Comparison of ENCODE assay signal across 8 cellular contexts in genomic region chr9:128249914-128250838, GRCh38. TPM values are rescaled to one million over a fixed set of nuclear protein-coding genes. Genes with fewer than 3 reads are reported as not detected.
DNase-seq lines count a peak whose midpoint lies in the region; FAIRE-seq and TF ChIP-seq lines count a peak whose summit lies in the region.

No MANE protein-coding gene starts in this region.

- peaks cover 23% of the 10 kb centered on the region for H3K36me3 Mint-ChIP-seq in HFFc6 (ENCODE audit: low read depth)

- peaks cover 4% of the 10 kb centered on the region for H3K4me1 ChIP-seq in ectodermal cell (ENCODE audit: control insufficient read depth, insufficient read depth, low read length)

- H3K4me3 Mint-ChIP-seq in HFFc6: no peak overlapping the region

- H3K9me3 ChIP-seq in ectodermal cell (ENCODE audit: control insufficient read depth, low read length): no peaks in the 10 kb centered on the region

- no peaks in the 10 kb centered on the region for H3K9me3 Mint-ChIP-seq in HFFc6

- no peaks in the 10 kb centered on the region for H3K27me3 ChIP-seq in ectodermal cell (ENCODE audit: control insufficient read depth, insufficient read depth, low read length, poor library complexity, severe bottlenecking)

- no peak overlapping the region for H3K27ac Mint-ChIP-seq in HFFc6

- peaks cover 3% of the 10 kb centered on the region for H3K36me3 ChIP-seq in ectodermal cell (ENCODE audit: control insufficient read depth, insufficient read depth, low read length)

- DNase-seq in GM12891 (ENCODE audit: insufficient read length, low spot score) (peak; percentile 94), HFFc6 (peak; percentile 45), NCI-H2029 (lab: John Stamatoyannopoulos, UW) (peak; percentile 75), lung microvascular endothelial cell (ENCODE audit: low read depth in 2 of 2) (peak; percentile 85 to 92), GOT3 (lab: John Stamatoyannopoulos, UW) (no peak)
- peak; percentile 95 to 98 for DNase-seq in activated CD8-positive, alpha-beta memory T cell treated with anti-CD3 and anti-CD28 coated beads for 1 hour (ENCODE audit: extremely low read depth in 1 of 2, low read depth in 1 of 2)
- DNase-seq in stimulated activated CD8-positive, alpha-beta memory T cell treated with anti-CD3 and anti-CD28 coated beads, Interleukin-15, amount 100 ng/mL, for 48 hours (ENCODE audit: low read depth in 2 of 2): peak; percentile 93 to 94

- peaks cover 5% of the 10 kb centered on the region for H3K27me3 Mint-ChIP-seq in HFFc6 (ENCODE audit: insufficient read depth)

- FAIRE-seq in GM12891 (lab: Jason Lieb, UNC): peak; percentile 60

- H3K4me3 ChIP-seq in ectodermal cell (ENCODE audit: insufficient read depth, low read depth, low read length): peak overlapping the region; percentile 20

- no peak for TF ChIP-seq CTCF in HFFc6 (IDR thresholded peaks at IDR 0.05)

- 75 to 77% methylated on average over 81 of the region's 81 CpGs for WGBS in ectodermal cell, 2 experiments

- peaks cover 28% of the 10 kb centered on the region for H3K4me1 Mint-ChIP-seq in HFFc6 (ENCODE audit: low read depth)

- no peak for TF ChIP-seq POLR2A in GM12891 (IDR thresholded peaks at IDR 0.05; ENCODE audit: low read depth, low read length)

- H3K27ac ChIP-seq in ectodermal cell (ENCODE audit: insufficient read depth, low read depth, low read length, poor library complexity, severe bottlenecking): no peak overlapping the region

TF ChIP-seq in GM12891, 5 proteins besides CTCF, POLR2A, EP300 and RAD21:
- no peak for TF ChIP-seq PAX5 (IDR thresholded peaks at IDR 0.05; ENCODE audit: insufficient read depth, low read length, severe bottlenecking)
- no peak for TF ChIP-seq TAF1 (IDR thresholded peaks at IDR 0.05; ENCODE audit: low read depth, low read length)
- TF ChIP-seq POLR2AphosphoS5 (IDR thresholded peaks at IDR 0.05; ENCODE audit: low read depth, low read length): no peak
- no peak for TF ChIP-seq POU2F2 (IDR thresholded peaks at IDR 0.05; ENCODE audit: low read depth, low read length)
- TF ChIP-seq SPI1 (IDR thresholded peaks at IDR 0.05; ENCODE audit: low read depth, low read length): no peak

RNA-seq across cellular contexts. Expression of gene GOLGA2, which starts 25.6 kb away (rescaled TPM):
- 23.1 TPM for polyA plus RNA-seq in GM12891 (2012; ENCODE audit: low read depth, missing spikeins)
- 100 to 1,000 TPM; 142 to 167 (median 156) TPM for total RNA-seq in HFFc6 (2021; fragmentation: NEBNext Ultra II Directional; extraction: Animal tissue kit (Norgen Biotek cat#: 25700))
- polyA plus RNA-seq in ectodermal cell (2013, experiment 1 of 4): 49.5 TPM
- 48.8 TPM for polyA plus RNA-seq in ectodermal cell (2013, experiment 2 of 4)
- 37.3 TPM for polyA plus RNA-seq in ectodermal cell (2013, experiment 3 of 4)
- polyA plus RNA-seq in ectodermal cell (2013, experiment 4 of 4): 45.8 TPM
- total RNA-seq in lung microvascular endothelial cell: 32.9 and 49.6 TPM in 2 replicates

RNA-seq across cellular contexts. Expression of gene SWI5, which starts 25.9 kb away (rescaled TPM):
- 16.7 TPM for polyA plus RNA-seq in GM12891 (2012; ENCODE audit: low read depth, missing spikeins)
- 10 to 100 TPM; 40.7 to 46.7 (median 41.9) TPM for total RNA-seq in HFFc6 (2021; fragmentation: NEBNext Ultra II Directional; extraction: Animal tissue kit (Norgen Biotek cat#: 25700))
- 29.9 TPM for polyA plus RNA-seq in ectodermal cell (2013, experiment 1 of 4)
- 26.4 TPM for polyA plus RNA-seq in ectodermal cell (2013, experiment 2 of 4)
- 22.7 TPM for polyA plus RNA-seq in ectodermal cell (2013, experiment 3 of 4)
- polyA plus RNA-seq in ectodermal cell (2013, experiment 4 of 4): 31.2 TPM
- 17.5 and 19.6 TPM in 2 replicates for total RNA-seq in lung microvascular endothelial cell

RNA-seq across cellular contexts. Expression of gene DNM1, which starts 47.0 kb away (rescaled TPM):
- 0.31 TPM for polyA plus RNA-seq in GM12891 (2012; ENCODE audit: low read depth, missing spikeins)
- 10 to 100 TPM; 17.4 to 38.2 (median 32.7) TPM for total RNA-seq in HFFc6 (2021; fragmentation: NEBNext Ultra II Directional; extraction: Animal tissue kit (Norgen Biotek cat#: 25700))
- polyA plus RNA-seq in ectodermal cell (2013, experiment 1 of 4): 135 TPM
- 159 TPM for polyA plus RNA-seq in ectodermal cell (2013, experiment 2 of 4)
- 82.2 TPM for polyA plus RNA-seq in ectodermal cell (2013, experiment 3 of 4)
- polyA plus RNA-seq in ectodermal cell (2013, experiment 4 of 4): 99.2 TPM
- 0.40 and 0.44 TPM in 2 replicates for total RNA-seq in lung microvascular endothelial cell

RNA-seq across cellular contexts. Expression of gene CIZ1, which starts 58.8 kb away (rescaled TPM):
- 43.1 TPM for polyA plus RNA-seq in GM12891 (2012; ENCODE audit: low read depth, missing spikeins)
- 100 to 1,000 TPM; 119 to 168 (median 148) TPM for total RNA-seq in HFFc6 (2021; fragmentation: NEBNext Ultra II Directional; extraction: Animal tissue kit (Norgen Biotek cat#: 25700))
- polyA plus RNA-seq in ectodermal cell (2013, experiment 1 of 4): 132 TPM
- 119 TPM for polyA plus RNA-seq in ectodermal cell (2013, experiment 2 of 4)
- polyA plus RNA-seq in ectodermal cell (2013, experiment 3 of 4): 92.4 TPM
- 117 TPM for polyA plus RNA-seq in ectodermal cell (2013, experiment 4 of 4)
- total RNA-seq in lung microvascular endothelial cell: 9.4 and 12.3 TPM in 2 replicates

Comparison
In these comparisons a context has a peak if more than half of its experiments do, and no peak if none do; other contexts are left out.
1. RNA of gene DNM1, which starts 47.0 kb away (total RNA-seq): 17.4 to 38.2 TPM in HFFc6; 0.40 to 0.44 TPM in lung microvascular endothelial cell; every median in the first group is over 10 times any median in the second.